8 cellular contexts compared by ENCODE assay signal in the genomic region with DNA sequence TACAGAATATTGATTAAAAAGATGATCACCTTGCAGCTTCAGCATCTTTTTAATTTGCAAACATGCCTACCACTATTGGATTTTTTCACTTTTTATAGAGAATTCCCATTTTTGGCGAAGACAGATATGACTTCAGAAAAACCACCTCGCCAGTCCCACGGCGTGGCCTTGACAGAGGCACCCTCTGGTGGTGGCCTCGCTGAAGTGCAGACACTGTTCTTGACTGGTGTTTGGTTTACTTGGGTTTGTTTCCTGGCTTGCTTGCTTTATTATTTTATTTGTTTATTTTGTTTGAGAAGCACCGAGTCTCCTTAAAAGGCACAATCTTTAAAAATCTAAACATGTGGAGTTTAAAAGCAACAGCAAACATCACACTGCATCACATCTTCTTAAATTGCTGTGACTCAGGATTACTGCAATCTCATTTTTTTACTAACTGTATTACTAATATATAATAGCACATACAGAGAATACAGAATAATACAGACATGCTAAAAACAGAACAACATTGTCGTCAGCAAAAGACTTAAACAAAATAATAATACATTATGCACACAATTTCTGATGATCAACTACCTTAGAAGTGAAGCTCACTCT. TPM values are rescaled to one million over a fixed set of nuclear protein-coding genes. Genes with fewer than 3 reads are reported as not detected.
A peak's percentile ranks its signal among the peaks of the same experiment; 100 is the strongest.
DNase-seq lines count a peak whose midpoint lies in the region; ATAC-seq and TF ChIP-seq lines count a peak whose summit lies in the region.

No MANE protein-coding gene starts in this region.

- no peak for TF ChIP-seq EP300 in gastroesophageal sphincter (IDR thresholded peaks at IDR 0.05)

- POLR2A ChIA-PET in PC-9 (lab: Charles Lee; ENCODE audit: unreplicated experiment), result no interaction called here

- H3K4me3 ChIP-seq in PC-9, result no peak overlapping the region
- H3K4me3 ChIP-seq in gastroesophageal sphincter, result no peak overlapping the region

- no peaks in the 10 kb centered on the region for H3K9me3 Mint-ChIP-seq in Calu3 (ENCODE audit: low read depth, unreplicated experiment)

- no peaks in the 10 kb centered on the region for H3K4me1 Mint-ChIP-seq in Calu3 (ENCODE audit: low read depth, unreplicated experiment)

- no peak overlapping the region for H3K4me3 Mint-ChIP-seq in Calu3 (ENCODE audit: low read depth, unreplicated experiment)

- CTCF ChIA-PET in Calu3 (lab: Charles Lee), result no interaction called here
- CTCF ChIA-PET in PC-9 (lab: Charles Lee), result no interaction called here

- ATAC-seq in GM19351 (IDR thresholded peaks at IDR 0.05; ENCODE audit: unreplicated experiment), result peak; percentile 96
- peak; percentile 94 for ATAC-seq in HG03378 (IDR thresholded peaks at IDR 0.05; ENCODE audit: unreplicated experiment)
- ATAC-seq in gastroesophageal sphincter, result no peak

- no peaks in the 10 kb centered on the region for H3K27me3 ChIP-seq in PC-9 (ENCODE audit: insufficient read depth, low read depth)
- peaks cover 17% of the 10 kb centered on the region for H3K27me3 ChIP-seq in gastroesophageal sphincter

- H3K4me1 ChIP-seq in PC-9 (replicated peaks; ENCODE audit: insufficient read depth) (no peaks in the 10 kb centered on the region), gastroesophageal sphincter (no peaks in the 10 kb centered on the region)

- intact Hi-C loops in Calu3 (cut with micrococcal nuclease; ENCODE audit: unreplicated experiment) (loop anchor here (2.0 to 10.0 kb wide), 4 partner anchors 188 to 616 kb away; no protein-coding TSS in a partner anchor), PC-9 (cut with micrococcal nuclease; ENCODE audit: unreplicated experiment) (loop anchor here (5.0 to 10.0 kb wide), 4 partner anchors 50 to 813 kb away; no protein-coding TSS in a partner anchor), posterior cingulate gyrus (cut with DNase I) (loop anchor here (2.0 kb wide), 1 partner anchor 816 kb away; no protein-coding TSS in a partner anchor)

- TF ChIP-seq CTCF in Calu3 (IDR thresholded peaks at IDR 0.05; ENCODE audit: unreplicated experiment) (peak; percentile 80), PC-9 (conservative IDR thresholded peaks at IDR 0.05) (peak; percentile 81), gastroesophageal sphincter (IDR thresholded peaks at IDR 0.05) (peak; percentile 51 to 83 (median 68))

- no peak overlapping the region for H2AFZ ChIP-seq in PC-9

- no peaks in the 10 kb centered on the region for H3K9me2 ChIP-seq in PC-9 (ENCODE audit: insufficient read depth)

- no peaks in the 10 kb centered on the region for H3K9me3 ChIP-seq in PC-9 (ENCODE audit: insufficient read depth, low read depth)
- no peaks in the 10 kb centered on the region for H3K9me3 ChIP-seq in gastroesophageal sphincter

- WGBS in gastroesophageal sphincter (ENCODE audit: low coverage in 1 of 2), 2 donors, result 1 to 3% methylated on average over 7 of the region's 7 CpGs

- no peaks in the 10 kb centered on the region for H3F3A ChIP-seq in PC-9 (ENCODE audit: insufficient read depth, low read depth)

- no peak overlapping the region for H3K4me2 ChIP-seq in PC-9

- DNase-seq in Calu3 (peak; percentile 65), PC-9 (peak in 1 of 2 experiments; percentile 25), posterior cingulate gyrus (peak; percentile 36 to 95 (median 69)), SIG-M5 (lab: John Stamatoyannopoulos, UW) (no peak)
- DNase-seq in activated T-helper 9 cell treated with anti-CD3 and anti-CD28 coated beads, Interleukin-2, amount 50 U/mL, for 16 hours (ENCODE audit: low read depth), result peak; percentile 14

- no peaks in the 10 kb centered on the region for H3K36me3 Mint-ChIP-seq in Calu3 (ENCODE audit: insufficient read depth, unreplicated experiment)

- H3K27me3 Mint-ChIP-seq in Calu3 (ENCODE audit: unreplicated experiment), result no peaks in the 10 kb centered on the region

- TF ChIP-seq POLR2A in gastroesophageal sphincter (IDR thresholded peaks at IDR 0.05), result no peak

- no peaks in the 10 kb centered on the region for H3K79me2 ChIP-seq in PC-9 (ENCODE audit: low read depth)

- no TSS peak for BruUV-seq in Calu3 (replicated peaks; lab: Mats Ljungman, UMichigan)
- no TSS peak for BruUV-seq in PC-9 (replicated peaks; lab: Mats Ljungman, UMichigan)

- H3K27ac ChIP-seq in PC-9 (no peak overlapping the region), gastroesophageal sphincter (no peak overlapping the region)

- H3K27ac Mint-ChIP-seq in Calu3 (ENCODE audit: unreplicated experiment), result no peak overlapping the region

- H4K20me1 ChIP-seq in PC-9 (ENCODE audit: insufficient read depth), result no peaks in the 10 kb centered on the region

- H3K36me3 ChIP-seq in PC-9 (ENCODE audit: low read depth) (no peaks in the 10 kb centered on the region), gastroesophageal sphincter (no peaks in the 10 kb centered on the region)

RNA-seq across cellular contexts. Expression of gene AMTN, which starts 13.1 kb away (rescaled TPM):
- not detected in 2 replicates for total RNA-seq in Calu3 (2022)
- not detected in 2 replicates for total RNA-seq in PC-9 (2021)
- 1 to 10 TPM in 1 of 4 donors, not detected in 3; 1.2 TPM for total RNA-seq in gastroesophageal sphincter

RNA-seq across cellular contexts. Expression of gene MUC7, which starts 33.3 kb away (rescaled TPM):
- not detected in 2 replicates for total RNA-seq in Calu3 (2022)
- not detected in 2 replicates for total RNA-seq in PC-9 (2021)
- total RNA-seq in gastroesophageal sphincter, result not detected
